15 cellular contexts compared by ENCODE assay signal in the genomic region with DNA sequence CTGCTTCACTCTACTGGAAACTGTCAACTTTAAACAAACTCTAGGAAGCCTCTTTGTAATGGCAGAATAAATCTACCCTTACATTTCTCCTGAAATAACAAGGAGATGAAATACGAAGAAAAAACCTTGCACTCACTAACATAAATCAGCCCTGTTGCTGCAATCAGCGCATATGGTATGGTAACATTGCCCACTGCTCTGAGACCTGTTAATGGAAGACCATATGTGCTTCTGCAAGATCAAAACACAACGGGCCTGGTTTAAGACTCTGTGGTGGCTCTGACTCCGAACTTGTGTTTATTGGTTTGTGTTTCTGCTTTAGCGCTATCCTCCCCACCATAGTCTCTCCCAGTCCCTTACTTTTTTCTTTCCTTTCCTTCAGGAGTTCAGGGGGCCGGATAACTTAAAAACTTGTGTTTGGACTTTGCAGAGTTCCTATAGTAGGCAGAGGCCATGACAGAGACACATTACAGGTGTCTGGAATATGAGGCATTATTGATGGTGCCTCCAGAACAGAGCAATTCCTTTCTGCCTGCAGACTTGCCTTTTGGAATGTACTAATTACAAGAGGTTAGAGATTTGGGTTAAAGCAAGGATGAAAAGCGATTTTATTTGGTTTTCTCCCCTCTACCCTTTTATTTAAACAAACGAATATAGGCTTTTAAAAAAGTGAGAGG.
A peak's percentile ranks its signal among the peaks of the same experiment; 100 is the strongest.
DNase-seq lines count a peak whose midpoint lies in the region; ATAC-seq and TF ChIP-seq lines count a peak whose summit lies in the region.
"Had no signal": no experiment of that assay in that cellular context is flagged by ENCODE, and none has a peak within 500 bp of the region (broad histone marks: within the 10 kb centered on the region; RNA-seq: fewer than 3 reads in every experiment).

No MANE protein-coding gene starts in this region.

- CTCF ChIA-PET in activated naive CD4-positive, alpha-beta T cell treated with anti-CD3 and anti-CD28 coated beads, Interleukin-2, amount 10 ng/mL, durations not matched to agents 7 days and 5 days (lab: Charles Lee) = no interaction called here

- no peak overlapping the region for H4K8ac ChIP-seq in trophoblast cell (ENCODE audit: low read depth, low read length)

- H3K27ac Mint-ChIP-seq in GM23338 = no peak overlapping the region
- H3K27ac Mint-ChIP-seq in activated naive CD4-positive, alpha-beta T cell treated with anti-CD3 and anti-CD28 coated beads, Interleukin-2, amount 10 ng/mL, durations not matched to agents 7 days and 5 days = no peak overlapping the region
- H3K27ac Mint-ChIP-seq: CD4-positive, alpha-beta T cell had no signal

- H2BK12ac ChIP-seq in trophoblast cell (ENCODE audit: low read length) = peak overlapping the region; percentile 43

- peaks cover 12% of the 10 kb centered on the region; the same call in 2 of the 3 replicates for H3K9me3 Mint-ChIP-seq in GM23338
- no peaks in the 10 kb centered on the region for H3K9me3 Mint-ChIP-seq in activated naive CD4-positive, alpha-beta T cell treated with anti-CD3 and anti-CD28 coated beads, Interleukin-2, amount 10 ng/mL, durations not matched to agents 7 days and 5 days
- H3K9me3 Mint-ChIP-seq: CD4-positive, alpha-beta T cell had no signal

- no peaks in the 10 kb centered on the region; the same call in 1 of the 2 replicates for H3F3A ChIP-seq in GM23338 (replicated peaks; ENCODE audit: low read depth)

- H3K4ac ChIP-seq in trophoblast cell (ENCODE audit: low read depth, low read length) = no peak overlapping the region

- peaks cover 21% of the 10 kb centered on the region for H3K79me1 ChIP-seq in trophoblast cell (ENCODE audit: low read length)

- H3K79me2 ChIP-seq in GM23338 (replicated peaks; ENCODE audit: insufficient read depth) (no peaks in the 10 kb centered on the region), trophoblast cell (ENCODE audit: control insufficient read depth, insufficient read depth, low read length, poor library complexity) (no peaks in the 10 kb centered on the region)

- no peak overlapping the region for H3K18ac ChIP-seq in trophoblast cell (ENCODE audit: low read length)

- no peaks in the 10 kb centered on the region; the same call in 1 of the 2 replicates for H3K36me3 ChIP-seq in GM23338 (ENCODE audit: insufficient read depth)
- no peaks in the 10 kb centered on the region for H3K36me3 ChIP-seq in trophoblast cell (ENCODE audit: control insufficient read depth in 1 of 2, insufficient read depth in 2 of 2, low read length in 2 of 2)
- H3K36me3 ChIP-seq: HAP-1 had no signal

- no peak overlapping the region for H2AFZ ChIP-seq in GM23338
- no peak overlapping the region for H2AFZ ChIP-seq in trophoblast cell (ENCODE audit: insufficient read depth, low read length, poor library complexity)

- H3K36me3 Mint-ChIP-seq in GM23338 (ENCODE audit: low read depth) = peaks cover 20% of the 10 kb centered on the region
- no peaks in the 10 kb centered on the region for H3K36me3 Mint-ChIP-seq in activated naive CD4-positive, alpha-beta T cell treated with anti-CD3 and anti-CD28 coated beads, Interleukin-2, amount 10 ng/mL, durations not matched to agents 7 days and 5 days

- peak overlapping the region; percentile 39 for H4K91ac ChIP-seq in trophoblast cell (ENCODE audit: low read depth, low read length)

- DNase-seq in DMS 273 (lab: John Stamatoyannopoulos, UW; ENCODE audit: unreplicated experiment) (peak; percentile 68), GM23338 (ENCODE audit: low spot score) (no peak), left kidney (ENCODE audit: low read depth, low spot score) (peak; percentile 55), trophoblast cell (no peak), COLO829 (ENCODE audit: low spot score) (no peak)
- DNase-seq in activated naive CD4-positive, alpha-beta T cell treated with anti-CD3 and anti-CD28 coated beads, Interleukin-2, amount 10 ng/mL, durations not matched to agents 7 days and 5 days = no peak
- DNase-seq: ACHN; Calu3; CD4-positive, alpha-beta T cell; DMS79; GDM1 had no signal

- H3K4me2 ChIP-seq in GM23338 (peak overlapping the region; percentile 54; the same call in 1 of the 2 replicates), trophoblast cell (ENCODE audit: low read length) (peak overlapping the region; percentile 7)
- H3K4me2 ChIP-seq: KMS-11 had no signal

- no peaks in the 10 kb centered on the region for H3K9me2 ChIP-seq in GM23338 (ENCODE audit: insufficient read depth)

- ATAC-seq in GM23338 = no peak
- ATAC-seq in GM19467 (IDR thresholded peaks at IDR 0.05; ENCODE audit: unreplicated experiment) = no peak

- H3K4me3 Mint-ChIP-seq in GM23338 = no peak overlapping the region
- no peak overlapping the region for H3K4me3 Mint-ChIP-seq in activated naive CD4-positive, alpha-beta T cell treated with anti-CD3 and anti-CD28 coated beads, Interleukin-2, amount 10 ng/mL, durations not matched to agents 7 days and 5 days
- H3K4me3 Mint-ChIP-seq: CD4-positive, alpha-beta T cell had no signal

- peaks cover 32% of the 10 kb centered on the region for H3K4me1 ChIP-seq in GM23338 (ENCODE audit: insufficient read depth)
- peaks cover 7 to 10% of the 10 kb centered on the region in 2 experiments for H3K4me1 ChIP-seq in trophoblast cell (ENCODE audit: control insufficient read depth in 1 of 2, insufficient read depth in 2 of 2, low read length in 2 of 2)
- H3K4me1 ChIP-seq: HAP-1 had no signal

- no peak overlapping the region for H2AK5ac ChIP-seq in trophoblast cell (ENCODE audit: low read length)

- no peak for TF ChIP-seq CTCF in GM23338 (conservative IDR thresholded peaks at IDR 0.05; ENCODE audit: low read depth in 2 of 2)

- WGBS in trophoblast cell (ENCODE audit: extremely low coverage, insufficient coverage, insufficient read length) = no CpG with 5 or more reads among the region's 8 CpGs

- no peak overlapping the region for H4K12ac ChIP-seq in trophoblast cell (ENCODE audit: low read depth, low read length)

- no peak overlapping the region for H2BK5ac ChIP-seq in trophoblast cell (ENCODE audit: low read depth, low read length, poor library complexity)

- no peak overlapping the region for H2BK120ac ChIP-seq in trophoblast cell (ENCODE audit: insufficient read depth, low read length, poor library complexity)

- H3K27ac ChIP-seq in GM23338 (ENCODE audit: low read depth) (no peak overlapping the region), trophoblast cell (ENCODE audit: low read depth, low read length) (peak overlapping the region; percentile 81)
- H3K27ac ChIP-seq: C4-2B, KMS-11 had no signal

- H4K20me1 ChIP-seq in GM23338 (replicated peaks; ENCODE audit: insufficient read depth) = no peaks in the 10 kb centered on the region

- no peak overlapping the region for H3K4me3 ChIP-seq in GM23338
- H3K4me3 ChIP-seq in trophoblast cell (ENCODE audit: low read depth, low read length) = no peak overlapping the region
- H3K4me3 ChIP-seq: HAP-1 had no signal

- no peak overlapping the region for H3K9ac ChIP-seq in trophoblast cell (ENCODE audit: low read length)
- H3K9ac ChIP-seq: KMS-11 had no signal

- H3K23ac ChIP-seq in trophoblast cell (ENCODE audit: low read length) = no peak overlapping the region

- no peaks in the 10 kb centered on the region for H3K9me3 ChIP-seq in trophoblast cell (ENCODE audit: insufficient read depth, low read depth, low read length)
- H3K9me3 ChIP-seq: HAP-1 had no signal

- H3K27me3 ChIP-seq in GM23338 (ENCODE audit: insufficient read depth) (no peaks in the 10 kb centered on the region), trophoblast cell (ENCODE audit: insufficient read depth, low read length) (no peaks in the 10 kb centered on the region)

- peaks cover 1% of the 10 kb centered on the region for H3K27me3 Mint-ChIP-seq in GM23338 (ENCODE audit: insufficient read depth, low read depth, poor library complexity)
- peaks cover 5% of the 10 kb centered on the region for H3K27me3 Mint-ChIP-seq in activated naive CD4-positive, alpha-beta T cell treated with anti-CD3 and anti-CD28 coated beads, Interleukin-2, amount 10 ng/mL, durations not matched to agents 7 days and 5 days

- H3K4me1 Mint-ChIP-seq in GM23338 = peaks cover 22% of the 10 kb centered on the region
- H3K4me1 Mint-ChIP-seq in activated naive CD4-positive, alpha-beta T cell treated with anti-CD3 and anti-CD28 coated beads, Interleukin-2, amount 10 ng/mL, durations not matched to agents 7 days and 5 days = no peaks in the 10 kb centered on the region

- no peak overlapping the region for H3K14ac ChIP-seq in trophoblast cell (ENCODE audit: low read length)

TF ChIP-seq in GM23338, 12 proteins besides CTCF, POLR2A, EP300 and RAD21:
- TF ChIP-seq ZNF331 (CRISPR knock-in tag; IDR thresholded peaks at IDR 0.05; ENCODE audit: low read depth) (no peak), JUNB (IDR thresholded peaks at IDR 0.05; ENCODE audit: unreplicated experiment) (no peak), NANOG (IDR thresholded peaks at IDR 0.05; ENCODE audit: borderline replicate concordance) (no peak), ZNF114 (CRISPR knock-in tag; IDR thresholded peaks at IDR 0.05) (no peak), CREB1 (CRISPR knock-in tag; IDR thresholded peaks at IDR 0.05; ENCODE audit: low read depth) (no peak)
- TF ChIP-seq, protein P1, sequence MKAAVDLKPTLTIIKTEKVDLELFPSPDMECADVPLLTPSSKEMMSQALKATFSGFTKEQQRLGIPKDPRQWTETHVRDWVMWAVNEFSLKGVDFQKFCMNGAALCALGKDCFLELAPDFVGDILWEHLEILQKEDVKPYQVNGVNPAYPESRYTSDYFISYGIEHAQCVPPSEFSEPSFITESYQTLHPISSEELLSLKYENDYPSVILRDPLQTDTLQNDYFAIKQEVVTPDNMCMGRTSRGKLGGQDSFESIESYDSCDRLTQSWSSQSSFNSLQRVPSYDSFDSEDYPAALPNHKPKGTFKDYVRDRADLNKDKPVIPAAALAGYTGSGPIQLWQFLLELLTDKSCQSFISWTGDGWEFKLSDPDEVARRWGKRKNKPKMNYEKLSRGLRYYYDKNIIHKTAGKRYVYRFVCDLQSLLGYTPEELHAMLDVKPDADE (IDR thresholded peaks at IDR 0.05) = no peak
TF ChIP-seq in GM23338: peak in this region for 0.

Comparison
In these comparisons a context has a peak if more than half of its experiments do, and no peak if none do; other contexts are left out.
1. DNase-seq: peak in DMS 273 (single experiment) and left kidney (single experiment); none in GM23338 (single experiment), trophoblast cell (0 of 2), COLO829 (single experiment) and activated naive CD4-positive, alpha-beta T cell treated with anti-CD3 and anti-CD28 coated beads, Interleukin-2, amount 10 ng/mL, durations not matched to agents 7 days and 5 days (single experiment).